In genomic region chr1:246698466-246699094, GRCh38 we compare ENCODE assay signal across 8 cellular contexts. TPM values are rescaled to one million over a fixed set of nuclear protein-coding genes. Genes with fewer than 3 reads are reported as not detected.
A peak's percentile ranks its signal among the peaks of the same experiment; 100 is the strongest.
DNase-seq lines count a peak whose midpoint lies in the region; TF ChIP-seq lines count a peak whose summit lies in the region.

No MANE protein-coding gene starts in this region.

- no peaks in the 10 kb centered on the region for H3K27me3 ChIP-seq in BE2C

- peaks cover 12% of the 10 kb centered on the region for H3K4me1 Mint-ChIP-seq in nephron progenitor cell

- H3K4me3 ChIP-seq in BE2C (ENCODE audit: low read depth, low read length) (0 out of 2 replicates have a peak overlapping the region, but pooled peaks have one; percentile 13), choroid plexus epithelial cell (ENCODE audit: low read depth, low read length) (peak overlapping the region; percentile 40)

- H3K36me3 Mint-ChIP-seq in nephron progenitor cell (ENCODE audit: low read depth): peaks cover 6% of the 10 kb centered on the region

- peaks cover 27% of the 10 kb centered on the region for H3K9me3 Mint-ChIP-seq in nephron progenitor cell

- DNase-seq in BE2C: no peak
- DNase-seq in LHCN-M2 (ENCODE audit: low read depth): peak; percentile 49
- no peak for DNase-seq in choroid plexus epithelial cell (ENCODE audit: low read depth)
- no peak for DNase-seq in nephron progenitor cell
- DNase-seq in central memory CD4-positive, alpha-beta T cell: no peak
- DNase-seq in NCI-H510A (lab: John Stamatoyannopoulos, UW): no peak
- DNase-seq in NCI-H526 (lab: John Stamatoyannopoulos, UW): no peak
- DNase-seq in occipital lobe (lab: John Stamatoyannopoulos, UW): no peak

- peaks cover 3% of the 10 kb centered on the region for H3K27me3 Mint-ChIP-seq in nephron progenitor cell (ENCODE audit: low read depth, poor library complexity)

- no peaks in the 10 kb centered on the region for H3K36me3 ChIP-seq in BE2C

- no peak overlapping the region for H3K27ac Mint-ChIP-seq in nephron progenitor cell

- TF ChIP-seq CTCF in BE2C (IDR thresholded peaks at IDR 0.05; ENCODE audit: low read depth, low read length) (no peak), choroid plexus epithelial cell (conservative IDR thresholded peaks at IDR 0.05; ENCODE audit: low read depth, low read length) (no peak), nephron progenitor cell (IDR thresholded peaks at IDR 0.05) (no peak)

- H3K9me3 ChIP-seq in BE2C: no peaks in the 10 kb centered on the region

- 0 out of 2 replicates have a peak, but pooled peaks cover 2% of the 10 kb centered on the region for H3K4me1 ChIP-seq in BE2C

- peak overlapping the region; percentile 61 for H3K4me3 Mint-ChIP-seq in nephron progenitor cell

RNA-seq across cellular contexts. Expression of gene SCCPDH, which starts 25.6 kb away (rescaled TPM):
- polyA plus RNA-seq in BE2C (2012; ENCODE audit: insufficient read depth, insufficient read length, low read depth): 31.8 TPM
- total RNA-seq in LHCN-M2 (2014; rRNA removed) (61.3 and 67.6 TPM in 2 replicates), occipital lobe (53.2 TPM)
- 36.1 TPM for polyA plus RNA-seq in LHCN-M2 (2012)
